ENCODE assay signal across 1 cellular context in genomic region chr17:67378444-67379250, GRCh38.
TF ChIP-seq lines count a peak whose summit lies in the region.

No MANE protein-coding gene starts in this region.

TF ChIP-seq in HepG2, 621 proteins besides CTCF, POLR2A, EP300 and RAD21 (continued from another document and continues in another):
- TF ChIP-seq AKNA (CRISPR knock-in tag; IDR thresholded peaks at IDR 0.05; ENCODE audit: borderline replicate concordance) (no peak), ESRRA (CRISPR knock-in tag; IDR thresholded peaks at IDR 0.05; ENCODE audit: low read depth) (peak; percentile 71; the same call in 1 of the 2 replicates), PLRG1 (conservative IDR thresholded peaks at IDR 0.05) (no peak), ZBTB43 (CRISPR knock-in tag; conservative IDR thresholded peaks at IDR 0.05) (no peak; the same call in 1 of the 2 replicates), SALL1 (CRISPR knock-in tag; IDR thresholded peaks at IDR 0.05) (peak; percentile 66), SP2 (CRISPR knock-in tag; IDR thresholded peaks at IDR 0.05) (no peak), ZSCAN22 (CRISPR knock-in tag; IDR thresholded peaks at IDR 0.05) (no peak), HES4 (CRISPR knock-in tag; IDR thresholded peaks at IDR 0.05; ENCODE audit: borderline replicate concordance) (no peak; the same call in 1 of the 2 replicates), TRIM22 (IDR thresholded peaks at IDR 0.05) (no peak), ZFX (CRISPR knock-in tag; IDR thresholded peaks at IDR 0.05; ENCODE audit: low read depth) (0 out of 2 replicates have a peak, but pooled peaks have one; percentile 15), FOXO1 (CRISPR knock-in tag; IDR thresholded peaks at IDR 0.05) (no peak), ZBTB10 (CRISPR knock-in tag; IDR thresholded peaks at IDR 0.05; ENCODE audit: borderline replicate concordance) (peak; percentile 81), ZNF609 (CRISPR knock-in tag; IDR thresholded peaks at IDR 0.05; ENCODE audit: borderline replicate concordance) (no peak), ZNF616 (CRISPR knock-in tag; IDR thresholded peaks at IDR 0.05; ENCODE audit: low read depth) (no peak), PATZ1 (CRISPR knock-in tag; IDR thresholded peaks at IDR 0.05) (peak; percentile 83), ZBTB39 (CRISPR knock-in tag; IDR thresholded peaks at IDR 0.05) (0 out of 2 replicates have a peak, but pooled peaks have one; percentile 25), GATAD2A (CRISPR knock-in tag; IDR thresholded peaks at IDR 0.05) (no peak), HINFP (CRISPR knock-in tag; IDR thresholded peaks at IDR 0.05; ENCODE audit: low read depth) (peak; percentile 31; the same call in 1 of the 2 replicates), MAZ (IDR thresholded peaks at IDR 0.05; ENCODE audit: borderline replicate concordance, low read depth, low read length) (peak; percentile 89), MAZ (CRISPR knock-in tag; IDR thresholded peaks at IDR 0.05; ENCODE audit: low read depth) (peak; percentile 96), MATR3 (CRISPR knock-in tag; IDR thresholded peaks at IDR 0.05) (no peak), MEIS2 (CRISPR knock-in tag; IDR thresholded peaks at IDR 0.05) (peak; percentile 38; the same call in 1 of the 2 replicates), SAFB2 (CRISPR knock-in tag; IDR thresholded peaks at IDR 0.05; ENCODE audit: borderline replicate concordance, low read depth) (no peak), ZNF547 (CRISPR knock-in tag; IDR thresholded peaks at IDR 0.05) (peak; percentile 24; the same call in 1 of the 2 replicates), SPEN (CRISPR knock-in tag; IDR thresholded peaks at IDR 0.05; ENCODE audit: low read depth) (no peak; the same call in 1 of the 2 replicates), ZNF768 (CRISPR knock-in tag; IDR thresholded peaks at IDR 0.05) (no peak; the same call in 1 of the 2 replicates), TIGD3 (CRISPR knock-in tag; IDR thresholded peaks at IDR 0.05; ENCODE audit: borderline replicate concordance) (no peak), ZFP36 (IDR thresholded peaks at IDR 0.05; ENCODE audit: borderline replicate concordance, low read depth, low read length, partially characterized antibody) (no peak), HMG20A (CRISPR knock-in tag; IDR thresholded peaks at IDR 0.05; ENCODE audit: borderline replicate concordance) (no peak), XBP1 (CRISPR knock-in tag; IDR thresholded peaks at IDR 0.05) (no peak), NCOR1 (IDR thresholded peaks at IDR 0.05; ENCODE audit: borderline replicate concordance, low read length) (no peak), SETDB1 (CRISPR knock-in tag; IDR thresholded peaks at IDR 0.05; ENCODE audit: borderline replicate concordance) (no peak)
